8 cellular contexts compared by ENCODE assay signal in genomic region chr6:2840794-2841061, GRCh38. TPM values are rescaled to one million over a fixed set of nuclear protein-coding genes. Genes with fewer than 3 reads are reported as not detected.
DNase-seq lines count a peak whose midpoint lies in the region; ATAC-seq, FAIRE-seq and TF ChIP-seq lines count a peak whose summit lies in the region.

No MANE protein-coding gene starts in this region.

- no peaks in the 10 kb centered on the region for H3K9me3 Mint-ChIP-seq in T-helper 1 cell treated with Interleukin-12 subunit alpha and Interleukin-12 subunit beta and Interleukin-4 antibody, amounts not matched to agents 30 μg/mL and 1 μg/mL, for 36 hours
- no peaks in the 10 kb centered on the region for H3K9me3 Mint-ChIP-seq in astrocyte (ENCODE audit: unreplicated experiment)

- H3K4me2 ChIP-seq in astrocyte (ENCODE audit: low read length) = peak overlapping the region; percentile 82
- no peak overlapping the region for H3K4me2 ChIP-seq in OCI-LY7 (ENCODE audit: low read length)

- no peaks in the 10 kb centered on the region for H3K79me2 ChIP-seq in astrocyte (ENCODE audit: insufficient read depth, low read length)
- H3K79me2 ChIP-seq in OCI-LY7 (ENCODE audit: insufficient read depth, low read depth, low read length) = no peaks in the 10 kb centered on the region

- no peaks in the 10 kb centered on the region for H3K27me3 Mint-ChIP-seq in T-helper 1 cell treated with Interleukin-12 subunit alpha and Interleukin-12 subunit beta and Interleukin-4 antibody, amounts not matched to agents 30 μg/mL and 1 μg/mL, for 36 hours (ENCODE audit: low read depth)
- no peaks in the 10 kb centered on the region for H3K27me3 Mint-ChIP-seq in astrocyte (ENCODE audit: low read depth, unreplicated experiment)

- peak overlapping the region; percentile 85 for H3K4me3 Mint-ChIP-seq in T-helper 1 cell treated with Interleukin-12 subunit alpha and Interleukin-12 subunit beta and Interleukin-4 antibody, amounts not matched to agents 30 μg/mL and 1 μg/mL, for 36 hours
- H3K4me3 Mint-ChIP-seq in astrocyte (ENCODE audit: unreplicated experiment) = no peak overlapping the region

- H3K36me3 ChIP-seq in astrocyte (ENCODE audit: insufficient read depth, low read length) (no peaks in the 10 kb centered on the region), right lobe of liver (peaks cover 0 to 21% (median 11%) of the 10 kb centered on the region in 4 donors), suprapubic skin (peaks cover 30% of the 10 kb centered on the region), OCI-LY7 (ENCODE audit: insufficient read depth, low read length) (no peaks in the 10 kb centered on the region)

- H3K4me3 ChIP-seq in astrocyte (ENCODE audit: insufficient read depth, low read depth, low read length) (no peak overlapping the region), right lobe of liver (peak overlapping the region; percentile 60 to 71 (median 60)), suprapubic skin (peak overlapping the region; percentile 57), OCI-LY7 (ENCODE audit: low read depth, low read length, poor library complexity, severe bottlenecking) (no peak overlapping the region)

- no peak overlapping the region for H2AFZ ChIP-seq in astrocyte (ENCODE audit: low read depth, low read length)
- H2AFZ ChIP-seq in OCI-LY7 (ENCODE audit: low read length) = no peak overlapping the region

- no peak for TF ChIP-seq EP300 in suprapubic skin (IDR thresholded peaks at IDR 0.05)

- H3K4me1 ChIP-seq in astrocyte (ENCODE audit: insufficient read depth, low read length) = peaks cover 27% of the 10 kb centered on the region
- H3K4me1 ChIP-seq in right lobe of liver = peaks cover 0 to 22% (median 3%) of the 10 kb centered on the region in 4 donors
- H3K4me1 ChIP-seq in suprapubic skin = peaks cover 35% of the 10 kb centered on the region
- H3K4me1 ChIP-seq in OCI-LY7 (ENCODE audit: insufficient read depth, low read length, poor library complexity, severe bottlenecking) = peaks cover 10% of the 10 kb centered on the region

- CTCF ChIA-PET in OCI-LY7 (lab: Charles Lee; ENCODE audit: unreplicated experiment) = interaction anchor here (0.5 to 3.2 kb wide), 2 partner anchors 112 to 147 kb away, joined by 3 to 10 read pairs; no protein-coding TSS in a partner anchor

- H3K27ac Mint-ChIP-seq in T-helper 1 cell treated with Interleukin-12 subunit alpha and Interleukin-12 subunit beta and Interleukin-4 antibody, amounts not matched to agents 30 μg/mL and 1 μg/mL, for 36 hours = no peak overlapping the region
- H3K27ac Mint-ChIP-seq in astrocyte (ENCODE audit: unreplicated experiment) = peak overlapping the region; percentile 53

- POLR2A ChIA-PET in OCI-LY7 (lab: Charles Lee) = interaction anchor here (0.9 to 1.1 kb wide), 3 partner anchors 73 to 150 kb away, joined by 3 to 4 read pairs (median 3); no protein-coding TSS in a partner anchor

- intact Hi-C loops in right lobe of liver (cut with DNase I) = loop anchor here (10.0 kb wide), 1 partner anchor 74 kb away; no protein-coding TSS in a partner anchor
- intact Hi-C loops in OCI-LY7 (cut with micrococcal nuclease; ENCODE audit: unreplicated experiment) = no loop called here

- DNase-seq in T-helper 1 cell (no peak), astrocyte (ENCODE audit: low read depth) (no peak), right lobe of liver (no peak), suprapubic skin (ENCODE audit: low spot score in 2 of 2) (no peak), HPDE6-E6E7 (ENCODE audit: extremely low spot score) (no peak), OCI-LY7 (ENCODE audit: low spot score) (no peak), NCI-H1048 (lab: John Stamatoyannopoulos, UW) (no peak)

- H3K4me1 Mint-ChIP-seq in T-helper 1 cell treated with Interleukin-12 subunit alpha and Interleukin-12 subunit beta and Interleukin-4 antibody, amounts not matched to agents 30 μg/mL and 1 μg/mL, for 36 hours (ENCODE audit: low read depth) = peaks cover 59% of the 10 kb centered on the region
- peaks cover 20% of the 10 kb centered on the region for H3K4me1 Mint-ChIP-seq in astrocyte (ENCODE audit: low read depth, unreplicated experiment)

- no peak for ATAC-seq in right lobe of liver

- no peaks in the 10 kb centered on the region for H3K9me2 ChIP-seq in OCI-LY7 (ENCODE audit: insufficient read depth, low read length)

- no peaks in the 10 kb centered on the region for H3K9me3 ChIP-seq in astrocyte (ENCODE audit: insufficient read depth, low read depth, low read length)
- no peaks in the 10 kb centered on the region for H3K9me3 ChIP-seq in right lobe of liver
- H3K9me3 ChIP-seq in suprapubic skin = no peaks in the 10 kb centered on the region
- H3K9me3 ChIP-seq in OCI-LY7 (ENCODE audit: low read length) = no peaks in the 10 kb centered on the region

- H4K20me1 ChIP-seq in astrocyte (ENCODE audit: insufficient read depth, low read length) = no peaks in the 10 kb centered on the region
- no peaks in the 10 kb centered on the region for H4K20me1 ChIP-seq in OCI-LY7 (ENCODE audit: insufficient read depth, low read length)

- peaks cover 35% of the 10 kb centered on the region for H3K36me3 Mint-ChIP-seq in T-helper 1 cell treated with Interleukin-12 subunit alpha and Interleukin-12 subunit beta and Interleukin-4 antibody, amounts not matched to agents 30 μg/mL and 1 μg/mL, for 36 hours (ENCODE audit: low read depth)
- H3K36me3 Mint-ChIP-seq in astrocyte (ENCODE audit: low read depth, unreplicated experiment) = peaks cover 5% of the 10 kb centered on the region

- TF ChIP-seq POLR2A in right lobe of liver (IDR thresholded peaks at IDR 0.05) (no peak), suprapubic skin (IDR thresholded peaks at IDR 0.05) (no peak)

- 80% methylated on average over 1 of the region's 3 CpGs for WGBS in right lobe of liver (ENCODE audit: insufficient coverage, low coverage, low lambda C conversion rate, missing lambda C conversion rate)
- WGBS in suprapubic skin = 50% methylated on average over 3 of the region's 3 CpGs

- BruUV-seq in OCI-LY7 (replicated peaks; lab: Mats Ljungman, UMichigan) = no TSS peak

- FAIRE-seq in astrocyte (lab: Jason Lieb, UNC) = no peak

- TF ChIP-seq CTCF in astrocyte (IDR thresholded peaks at IDR 0.05; ENCODE audit: insufficient read depth, low read depth, low read length) (no peak), right lobe of liver (IDR thresholded peaks at IDR 0.05) (no peak), suprapubic skin (IDR thresholded peaks at IDR 0.05) (no peak), OCI-LY7 (conservative IDR thresholded peaks at IDR 0.05; ENCODE audit: low read length) (no peak)

- H3K27ac ChIP-seq in astrocyte (ENCODE audit: low read depth, low read length) (peak overlapping the region; percentile 36), right lobe of liver (peak overlapping the region; percentile 83 to 94 (median 89)), suprapubic skin (peak overlapping the region; percentile 96), OCI-LY7 (ENCODE audit: low read depth, low read length, poor library complexity, severe bottlenecking) (no peak overlapping the region)

- H3K27me3 ChIP-seq in astrocyte (ENCODE audit: insufficient read depth, low read length) = no peaks in the 10 kb centered on the region
- no peaks in the 10 kb centered on the region for H3K27me3 ChIP-seq in right lobe of liver
- no peaks in the 10 kb centered on the region for H3K27me3 ChIP-seq in suprapubic skin

- H3K9ac ChIP-seq in astrocyte (ENCODE audit: low read length) = no peak overlapping the region

RNA-seq across cellular contexts. Expression of gene SERPINB1, which starts 0.9 kb away (rescaled TPM):
- 1.5 and 2.0 TPM in 2 replicates for total RNA-seq in astrocyte
- 10 to 100 TPM in 5 of 6 experiments, 1 to 10 TPM in 1; 7.2 to 44.6 (median 25.2) TPM for total RNA-seq in right lobe of liver
- 10 to 100 TPM; 11.8 to 20.6 (median 16.9) TPM for total RNA-seq in suprapubic skin
- 1.2 and 1.3 TPM in 2 replicates for total RNA-seq in OCI-LY7 (2014; rRNA removed; shearing (Covaris generic))
- total RNA-seq in OCI-LY7 (2022) = 3.5 and 5.0 TPM in 2 replicates

Comparison
In these comparisons a context has a peak if more than half of its experiments do, and no peak if none do; other contexts are left out.
1. H3K4me3 ChIP-seq: peak in right lobe of liver (3 of 3) and suprapubic skin (single experiment); none in astrocyte (single experiment) and OCI-LY7 (single experiment).